8 cellular contexts compared by ENCODE assay signal in the genomic region with DNA sequence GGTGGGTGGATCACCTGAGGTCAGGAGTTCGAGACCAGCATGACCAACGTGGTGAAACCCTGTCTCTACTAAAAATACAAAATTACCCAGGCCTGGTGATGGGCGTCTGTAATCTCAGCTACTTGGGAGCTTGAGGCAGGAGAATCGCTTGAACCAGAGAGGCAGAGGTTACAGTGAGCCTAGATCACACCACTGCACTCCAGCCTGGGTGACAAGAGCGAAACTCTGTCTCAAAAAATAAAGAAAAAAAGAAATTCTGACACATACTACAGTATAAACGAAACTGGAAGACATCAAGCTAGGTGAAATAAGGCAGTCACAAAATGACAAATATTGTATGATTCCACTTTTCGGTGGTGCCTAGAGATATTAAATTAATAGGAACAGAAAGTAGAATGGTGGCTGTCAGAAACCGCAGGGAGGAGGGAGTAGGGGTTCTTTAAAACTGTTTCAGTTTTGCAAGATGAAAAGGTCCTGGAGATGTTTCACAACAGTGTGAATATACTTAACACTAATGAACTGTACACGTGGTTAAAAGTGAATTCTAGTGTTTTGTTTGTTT. TPM values are rescaled to one million over a fixed set of nuclear protein-coding genes. Genes with fewer than 3 reads are reported as not detected.
DNase-seq lines count a peak whose midpoint lies in the region; ATAC-seq and TF ChIP-seq lines count a peak whose summit lies in the region.

No MANE protein-coding gene starts in this region.

- TF ChIP-seq CTCF in neutrophil (IDR thresholded peaks at IDR 0.05): no peak
- no peak for TF ChIP-seq CTCF in hepatocyte (IDR thresholded peaks at IDR 0.05; ENCODE audit: poor library complexity)

- H3K27me3 ChIP-seq in neutrophil (no peaks in the 10 kb centered on the region), hepatocyte (peaks cover 4% of the 10 kb centered on the region)

- H3K4me1 ChIP-seq in neutrophil (ENCODE audit: control insufficient read depth in 1 of 2, insufficient read depth in 1 of 2, low read depth in 1 of 2, low read length in 1 of 2) (peaks cover 26 to 31% of the 10 kb centered on the region in 2 experiments), hepatocyte (ENCODE audit: insufficient read depth) (no peaks in the 10 kb centered on the region)

- no peaks in the 10 kb centered on the region for H3K9me3 ChIP-seq in neutrophil
- no peaks in the 10 kb centered on the region for H3K9me3 ChIP-seq in hepatocyte (ENCODE audit: low read depth)

- H3K4me3 ChIP-seq in neutrophil (ENCODE audit: low read depth in 1 of 2, low read length in 1 of 2) (peak overlapping the region in 1 of 2 experiments; percentile 18), hepatocyte (no peak overlapping the region)

- H4K20me1 ChIP-seq in hepatocyte (ENCODE audit: insufficient read depth, poor library complexity, severe bottlenecking): no peaks in the 10 kb centered on the region

- peak overlapping the region; percentile 75 for H3K27ac ChIP-seq in neutrophil
- H3K27ac ChIP-seq in hepatocyte: no peak overlapping the region

- no peak overlapping the region for H2AFZ ChIP-seq in hepatocyte

- peaks cover 87% of the 10 kb centered on the region for H3K36me3 ChIP-seq in neutrophil
- H3K36me3 ChIP-seq in hepatocyte (replicated peaks; ENCODE audit: insufficient read depth, low read depth): no peaks in the 10 kb centered on the region

- 85% methylated on average over 9 of the region's 9 CpGs for WGBS in hepatocyte (ENCODE audit: low lambda C conversion rate, missing lambda C conversion rate)

- no peaks in the 10 kb centered on the region for H3K79me2 ChIP-seq in hepatocyte

- ATAC-seq in GM19023 (IDR thresholded peaks at IDR 0.05; ENCODE audit: unreplicated experiment) (peak; percentile 81), HG02885 (IDR thresholded peaks at IDR 0.05; ENCODE audit: poor library complexity, unreplicated experiment) (peak; percentile 85)

- DNase-seq in SIG-M5 treated with dmso at 0.1 percent for 504 hours (lab: John Stamatoyannopoulos, UW; ENCODE audit: unreplicated experiment): peak; percentile 96
- DNase-seq in hepatocyte (ENCODE audit: low spot score): no peak
- DNase-seq in NCI-H187 treated with DMSO at 0.1 percent for 48 hours (lab: John Stamatoyannopoulos, UW): no peak
- DNase-seq in DMS153 (lab: John Stamatoyannopoulos, UW): no peak
- no peak for DNase-seq in DMS 273 treated with DMSO at 0.1 percent for 48 hours (lab: John Stamatoyannopoulos, UW)

- no peak overlapping the region for H3K4me2 ChIP-seq in hepatocyte

- H3K9me2 ChIP-seq in hepatocyte (replicated peaks; ENCODE audit: insufficient read depth): no peaks in the 10 kb centered on the region

RNA-seq across cellular contexts. Expression of a gene that starts 23.2 kb away (rescaled TPM):
- 0.24 and 2.2 TPM in 2 replicates for total RNA-seq in hepatocyte
- 1.1 and 3.0 TPM in 2 replicates for polyA plus RNA-seq in hepatocyte

RNA-seq across cellular contexts. Expression of a gene that starts 32.0 kb away (rescaled TPM):
- 1.8 and 2.2 TPM in 2 replicates for total RNA-seq in hepatocyte
- polyA plus RNA-seq in hepatocyte: 3.3 and 4.9 TPM in 2 replicates

RNA-seq across cellular contexts. Expression of a gene that starts 33.1 kb away (rescaled TPM):
- 20.9 and 23.1 TPM in 2 replicates for total RNA-seq in hepatocyte
- 15.8 and 17.2 TPM in 2 replicates for polyA plus RNA-seq in hepatocyte

RNA-seq across cellular contexts. Expression of a gene that starts 38.6 kb away (rescaled TPM):
- 17.8 and 33.2 TPM in 2 replicates for total RNA-seq in hepatocyte
- 37.4 and 63.4 TPM in 2 replicates for polyA plus RNA-seq in hepatocyte

RNA-seq across cellular contexts. Expression of a gene that starts 39.8 kb away (rescaled TPM):
- total RNA-seq in hepatocyte: 10.0 and 12.8 TPM in 2 replicates
- 39.6 and 50.3 TPM in 2 replicates for polyA plus RNA-seq in hepatocyte
